In genomic region chr9:117084221-117084620, GRCh38 we compare ENCODE assay signal across 21 cellular contexts.
"Had no signal": no experiment of that assay in that cellular context is flagged by ENCODE, and none has a peak within 500 bp of the region (broad histone marks: within the 10 kb centered on the region; RNA-seq: fewer than 3 reads in every experiment).

No MANE protein-coding gene starts in this region.

- DNase-seq: activated B cell treated with CpG ODN at 0.5 μM for 24 hours; activated CD4-positive, alpha-beta memory T cell treated with anti-CD3 and anti-CD28 coated beads for 36 hours; activated CD4-positive, alpha-beta T cell treated with anti-CD3 and anti-CD28 coated beads for 1 hour; activated CD4-positive, alpha-beta T cell treated with anti-CD3 and anti-CD28 coated beads, Interleukin-2, amount 10 ng/mL, durations not matched to agents 7 days and 5 days; activated CD8-positive, alpha-beta memory T cell treated with anti-CD3 and anti-CD28 coated beads for 24 hours; activated effector memory CD4-positive, alpha-beta T cell treated with anti-CD3 and anti-CD28 coated beads, Interleukin-2, amount 50 U/mL, for 16 hours; activated naive CD4-positive, alpha-beta T cell treated with anti-CD3 and anti-CD28 coated beads for 36 hours; activated naive CD8-positive, alpha-beta T cell treated with anti-CD3 and anti-CD28 coated beads for 36 hours; activated T-cell treated with anti-CD3 and anti-CD28 coated beads, Interleukin-2, amount 50 U/mL, for 4 hours; caudate nucleus; Karpas-422; MG63; NCI-H1105 treated with DMSO at 0.1 percent for 48 hours; NCI-H1436 treated with DMSO at 0.1 percent for 48 hours; NCI-H187; NCI-H510A treated with DMSO at 0.1 percent for 48 hours; PC-3; SHP77 treated with DMSO at 0.1 percent for 48 hours; T-helper 17 cell; T-helper 9 cell had no signal

- H3K4me3 ChIP-seq: MG63 had no signal

- H3K27me3 ChIP-seq: MG63 had no signal

- H3K4me3 Mint-ChIP-seq: activated B cell treated with CpG ODN at 0.5 μM for 24 hours; activated CD4-positive, alpha-beta memory T cell treated with anti-CD3 and anti-CD28 coated beads for 36 hours; activated CD4-positive, alpha-beta T cell treated with anti-CD3 and anti-CD28 coated beads, Interleukin-2, amount 10 ng/mL, durations not matched to agents 7 days and 5 days; activated naive CD4-positive, alpha-beta T cell treated with anti-CD3 and anti-CD28 coated beads for 36 hours; activated naive CD8-positive, alpha-beta T cell treated with anti-CD3 and anti-CD28 coated beads for 36 hours; activated T-cell treated with anti-CD3 and anti-CD28 coated beads, Interleukin-2, amount 50 U/mL, for 4 hours; T-helper 17 cell had no signal

- H3K4me1 Mint-ChIP-seq: activated B cell treated with CpG ODN at 0.5 μM for 24 hours; activated CD4-positive, alpha-beta T cell treated with anti-CD3 and anti-CD28 coated beads, Interleukin-2, amount 10 ng/mL, durations not matched to agents 7 days and 5 days; activated naive CD8-positive, alpha-beta T cell treated with anti-CD3 and anti-CD28 coated beads for 36 hours; T-helper 17 cell had no signal

- FAIRE-seq: RCC 7860 had no signal

- H3K36me3 Mint-ChIP-seq: activated CD4-positive, alpha-beta memory T cell treated with anti-CD3 and anti-CD28 coated beads for 36 hours; activated naive CD8-positive, alpha-beta T cell treated with anti-CD3 and anti-CD28 coated beads for 36 hours had no signal

- ATAC-seq: activated T-cell treated with anti-CD3 and anti-CD28 coated beads, Interleukin-2, amount 50 U/mL, for 4 hours; PC-3; T-helper 17 cell had no signal

- H3K36me3 ChIP-seq: MG63 had no signal

- H3K9me3 Mint-ChIP-seq: activated B cell treated with CpG ODN at 0.5 μM for 24 hours; activated CD4-positive, alpha-beta memory T cell treated with anti-CD3 and anti-CD28 coated beads for 36 hours; activated CD4-positive, alpha-beta T cell treated with anti-CD3 and anti-CD28 coated beads, Interleukin-2, amount 10 ng/mL, durations not matched to agents 7 days and 5 days; activated naive CD8-positive, alpha-beta T cell treated with anti-CD3 and anti-CD28 coated beads for 36 hours; activated T-cell treated with anti-CD3 and anti-CD28 coated beads, Interleukin-2, amount 50 U/mL, for 4 hours had no signal

- H3K9me3 ChIP-seq: MG63 had no signal

- H3K27ac Mint-ChIP-seq: activated B cell treated with CpG ODN at 0.5 μM for 24 hours; activated CD4-positive, alpha-beta memory T cell treated with anti-CD3 and anti-CD28 coated beads for 36 hours; activated CD4-positive, alpha-beta T cell treated with anti-CD3 and anti-CD28 coated beads, Interleukin-2, amount 10 ng/mL, durations not matched to agents 7 days and 5 days; activated naive CD4-positive, alpha-beta T cell treated with anti-CD3 and anti-CD28 coated beads for 36 hours; activated naive CD8-positive, alpha-beta T cell treated with anti-CD3 and anti-CD28 coated beads for 36 hours; T-helper 17 cell had no signal

- H3K27me3 Mint-ChIP-seq: activated B cell treated with CpG ODN at 0.5 μM for 24 hours; activated CD4-positive, alpha-beta memory T cell treated with anti-CD3 and anti-CD28 coated beads for 36 hours; activated CD4-positive, alpha-beta T cell treated with anti-CD3 and anti-CD28 coated beads, Interleukin-2, amount 10 ng/mL, durations not matched to agents 7 days and 5 days; T-helper 17 cell had no signal
